In genomic region chr17:63524051-63524450, GRCh38 we compare ENCODE assay signal across 2 cellular contexts.
A peak's percentile ranks its signal among the peaks of the same experiment; 100 is the strongest.
TF ChIP-seq lines count a peak whose summit lies in the region.

No MANE protein-coding gene starts in this region.

TF ChIP-seq in HepG2, 621 proteins besides CTCF, POLR2A, EP300 and RAD21:
- TF ChIP-seq ARNT (IDR thresholded peaks at IDR 0.05) (no peak), ZNF574 (CRISPR knock-in tag; IDR thresholded peaks at IDR 0.05) (no peak), FOXO1 (CRISPR knock-in tag; IDR thresholded peaks at IDR 0.05) (0 out of 2 replicates have a peak, but pooled peaks have one; percentile 7), ZNF660 (CRISPR knock-in tag; IDR thresholded peaks at IDR 0.05; ENCODE audit: borderline replicate concordance, low read depth) (no peak)

TF ChIP-seq in WTC11, 78 proteins besides CTCF, POLR2A, EP300 and RAD21:
- TF ChIP-seq NR2C2 (CRISPR knock-in tag; IDR thresholded peaks at IDR 0.05): no peak
- TF ChIP-seq PRRX2 (CRISPR knock-in tag; IDR thresholded peaks at IDR 0.05): no peak
- no peak for TF ChIP-seq GTF2I (CRISPR knock-in tag; conservative IDR thresholded peaks at IDR 0.05)
- TF ChIP-seq E2F4 (CRISPR knock-in tag; IDR thresholded peaks at IDR 0.05; ENCODE audit: borderline replicate concordance, low read depth): no peak
- no peak for TF ChIP-seq KAT7 (CRISPR knock-in tag; IDR thresholded peaks at IDR 0.05; ENCODE audit: borderline replicate concordance)
- no peak for TF ChIP-seq ETV6 (CRISPR knock-in tag; IDR thresholded peaks at IDR 0.05)
- TF ChIP-seq MAX (CRISPR knock-in tag; IDR thresholded peaks at IDR 0.05): no peak
- TF ChIP-seq IRF1 (CRISPR knock-in tag; IDR thresholded peaks at IDR 0.05): no peak
- TF ChIP-seq TEAD1 (CRISPR knock-in tag; IDR thresholded peaks at IDR 0.05): no peak
- TF ChIP-seq NR1H2 (CRISPR knock-in tag; IDR thresholded peaks at IDR 0.05): no peak
- no peak for TF ChIP-seq ZNF423 (CRISPR knock-in tag; IDR thresholded peaks at IDR 0.05)
- no peak for TF ChIP-seq ATF6 (CRISPR knock-in tag; IDR thresholded peaks at IDR 0.05)
- no peak for TF ChIP-seq STAT6 (CRISPR knock-in tag; conservative IDR thresholded peaks at IDR 0.05; ENCODE audit: low read depth)
- TF ChIP-seq ZNF121 (CRISPR knock-in tag; IDR thresholded peaks at IDR 0.05): no peak
- TF ChIP-seq HMGA2 (CRISPR knock-in tag; IDR thresholded peaks at IDR 0.05): no peak
- no peak for TF ChIP-seq FOXJ3 (CRISPR knock-in tag; IDR thresholded peaks at IDR 0.05; ENCODE audit: borderline replicate concordance)
- TF ChIP-seq SMAD4 (CRISPR knock-in tag; IDR thresholded peaks at IDR 0.05): no peak
